Comparison of ENCODE assay signal across 25 cellular contexts in genomic region chr2:212517693-212518092, GRCh38. TPM values are rescaled to one million over a fixed set of nuclear protein-coding genes. Genes with fewer than 3 reads are reported as not detected.
DNase-seq lines count a peak whose midpoint lies in the region; ATAC-seq and TF ChIP-seq lines count a peak whose summit lies in the region.
"Had no signal": no experiment of that assay in that cellular context is flagged by ENCODE, and none has a peak within 500 bp of the region (broad histone marks: within the 10 kb centered on the region; RNA-seq: fewer than 3 reads in every experiment).

No MANE protein-coding gene starts in this region.

- no peak overlapping the region for H3K4me3 ChIP-seq in sigmoid colon
- H3K4me3 ChIP-seq: Peyer's patch, SJSA1 had no signal

- 86 to 94% methylated on average over 1 of the region's 1 CpG for WGBS in sigmoid colon, 2 donors

- no peaks in the 10 kb centered on the region for H3K27me3 ChIP-seq in sigmoid colon
- H3K27me3 ChIP-seq: Peyer's patch, SJSA1 had no signal

- no peaks in the 10 kb centered on the region for H3K36me3 Mint-ChIP-seq in HFFc6 (ENCODE audit: low read depth)
- no peaks in the 10 kb centered on the region for H3K36me3 Mint-ChIP-seq in chondrocyte (ENCODE audit: low read depth)
- H3K36me3 Mint-ChIP-seq in osteocyte (ENCODE audit: unreplicated experiment) = no peaks in the 10 kb centered on the region
- H3K36me3 Mint-ChIP-seq: CD8-positive, alpha-beta memory T cell had no signal

- ATAC-seq in GM19455 (IDR thresholded peaks at IDR 0.05; ENCODE audit: unreplicated experiment) (no peak), HG02610 (IDR thresholded peaks at IDR 0.05; ENCODE audit: unreplicated experiment) (no peak)

- DNase-seq in DMS 273 (lab: John Stamatoyannopoulos, UW; ENCODE audit: unreplicated experiment) (peak; percentile 12), DMS 273 treated with DMSO at 0.1 percent for 48 hours (lab: John Stamatoyannopoulos, UW) (no peak), HFFc6 (no peak), chondrocyte (ENCODE audit: low spot score) (no peak), osteocyte (ENCODE audit: extremely low spot score, unreplicated experiment) (no peak), sigmoid colon (no peak)
- DNase-seq: ACHN; AML-193; CD8-positive, alpha-beta memory T cell; DMS79 treated with DMSO at 0.1 percent for 48 hours; H7; KBM-7; NCI-H1105; NCI-H146; NCI-H2029; NCI-H226; NCI-H526; Peyer's patch; SW 1271 had no signal

- no peaks in the 10 kb centered on the region for H3K4me1 ChIP-seq in sigmoid colon
- H3K4me1 ChIP-seq: Peyer's patch, SJSA1 had no signal

- H3K4me3 Mint-ChIP-seq in HFFc6 (no peak overlapping the region), chondrocyte (ENCODE audit: unreplicated experiment) (no peak overlapping the region), osteocyte (ENCODE audit: unreplicated experiment) (no peak overlapping the region)
- H3K4me3 Mint-ChIP-seq: CD8-positive, alpha-beta memory T cell had no signal

- H3K4me1 Mint-ChIP-seq in HFFc6 (ENCODE audit: low read depth) (no peaks in the 10 kb centered on the region), chondrocyte (ENCODE audit: low read depth) (peaks cover 5% of the 10 kb centered on the region), osteocyte (ENCODE audit: unreplicated experiment) (peaks cover 13% of the 10 kb centered on the region)
- H3K4me1 Mint-ChIP-seq: CD8-positive, alpha-beta memory T cell had no signal

- TF ChIP-seq POLR2A in sigmoid colon (IDR thresholded peaks at IDR 0.05) = no peak

- no peak overlapping the region for H3K27ac Mint-ChIP-seq in HFFc6
- no peak overlapping the region for H3K27ac Mint-ChIP-seq in chondrocyte (ENCODE audit: unreplicated experiment)
- H3K27ac Mint-ChIP-seq in osteocyte (ENCODE audit: unreplicated experiment) = no peak overlapping the region
- H3K27ac Mint-ChIP-seq: CD8-positive, alpha-beta memory T cell had no signal

- no peaks in the 10 kb centered on the region for H3K36me3 ChIP-seq in sigmoid colon
- H3K36me3 ChIP-seq: Peyer's patch, SJSA1 had no signal

- intact Hi-C loops in sigmoid colon (cut with DNase I) = no loop called here

- H3K27me3 Mint-ChIP-seq in HFFc6 (ENCODE audit: insufficient read depth) = no peaks in the 10 kb centered on the region
- H3K27me3 Mint-ChIP-seq in chondrocyte (ENCODE audit: low read depth) = no peaks in the 10 kb centered on the region
- no peaks in the 10 kb centered on the region for H3K27me3 Mint-ChIP-seq in osteocyte (ENCODE audit: unreplicated experiment)
- H3K27me3 Mint-ChIP-seq: CD8-positive, alpha-beta memory T cell had no signal

- H3K9me3 Mint-ChIP-seq in HFFc6 (no peaks in the 10 kb centered on the region), chondrocyte (ENCODE audit: low read depth) (no peaks in the 10 kb centered on the region), osteocyte (ENCODE audit: unreplicated experiment) (no peaks in the 10 kb centered on the region)
- H3K9me3 Mint-ChIP-seq: CD8-positive, alpha-beta memory T cell had no signal

- no peak for TF ChIP-seq EP300 in sigmoid colon (IDR thresholded peaks at IDR 0.05)

- no peak overlapping the region for H3K27ac ChIP-seq in sigmoid colon
- H3K27ac ChIP-seq: 22Rv1, C4-2B, Peyer's patch, SJSA1 had no signal

- H3K9me3 ChIP-seq in sigmoid colon = no peaks in the 10 kb centered on the region
- H3K9me3 ChIP-seq: Peyer's patch, SJSA1 had no signal

- TF ChIP-seq CTCF in HFFc6 (IDR thresholded peaks at IDR 0.05) (peak; percentile 24; the same call in 1 of the 2 replicates), chondrocyte (IDR thresholded peaks at IDR 0.05) (peak; percentile 67), osteocyte (IDR thresholded peaks at IDR 0.05) (peak; percentile 45), sigmoid colon (IDR thresholded peaks at IDR 0.05) (no peak)

RNA-seq across cellular contexts. Expression of gene ERBB4, which starts 20.9 kb away (rescaled TPM):
- not detected for total RNA-seq in HFFc6 (2021; fragmentation: NEBNext Ultra II Directional; extraction: Animal tissue kit (Norgen Biotek cat#: 25700))
- total RNA-seq in chondrocyte (0.77 to 4.1 TPM (median 1.3 TPM) in 3 replicates), osteocyte (2.5 and 2.8 TPM in 2 replicates), sigmoid colon (under 1 TPM; under 0.01 to 0.33 (median 0.21) TPM)
- polyA plus RNA-seq in sigmoid colon = under 1 TPM in 2 of 3 donors, not detected in 1; under 0.01 to 0.03 TPM
- total RNA-seq: CD8-positive, alpha-beta memory T cell; OCI-LY7 had no signal
- polyA plus RNA-seq: CD8-positive, alpha-beta memory T cell had no signal

Comparison
In these comparisons a context has a peak if more than half of its experiments do, and no peak if none do; other contexts are left out.
1. CTCF ChIP-seq: peak in HFFc6 (single experiment), chondrocyte (single experiment) and osteocyte (single experiment); none in sigmoid colon (0 of 4).